1 cellular context compared by ENCODE assay signal in the genomic region with DNA sequence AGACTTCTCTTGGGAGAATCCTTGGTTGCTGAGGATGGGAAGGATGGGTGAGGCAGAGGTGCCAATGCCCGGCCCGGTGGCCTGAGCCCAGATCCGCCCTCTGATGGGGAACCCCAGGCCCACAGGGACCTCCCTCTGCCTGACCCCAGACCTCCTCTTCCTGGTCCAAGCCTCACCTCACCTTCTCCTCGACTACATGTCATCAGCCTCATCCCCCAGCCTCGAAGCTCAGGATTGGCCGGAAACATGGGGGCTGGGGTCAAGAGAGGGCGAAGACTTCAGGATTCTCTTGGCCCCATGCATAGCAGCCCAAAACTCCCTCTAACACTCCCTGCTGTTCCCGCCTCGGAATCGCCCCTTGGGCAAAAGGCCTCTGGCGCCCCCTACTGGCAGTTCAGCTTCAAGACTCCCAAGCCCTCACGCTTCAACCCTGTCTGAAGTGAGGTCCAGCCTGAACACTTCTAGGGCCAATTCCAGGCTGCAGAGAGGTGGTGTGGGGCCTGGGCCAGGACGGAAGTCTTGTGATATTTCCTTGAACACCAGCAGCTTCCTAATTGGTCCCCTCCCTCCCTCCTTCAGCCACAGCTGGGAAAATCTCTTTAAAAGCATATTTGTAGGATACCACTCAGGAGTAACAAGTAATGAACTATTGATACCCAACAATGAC.
TF ChIP-seq lines count a peak whose summit lies in the region.

No MANE protein-coding gene starts in this region.

TF ChIP-seq in K562, 482 proteins besides CTCF, POLR2A, EP300 and RAD21 (continued from another document):
- TF ChIP-seq MTA3 (IDR thresholded peaks at IDR 0.05; ENCODE audit: borderline replicate concordance): 0 out of 2 replicates have a peak, but pooled peaks have one; percentile 28
- no peak for TF ChIP-seq ZNF121 (CRISPR knock-in tag; conservative IDR thresholded peaks at IDR 0.05)
- peak; percentile 83 for TF ChIP-seq L3MBTL2 (IDR thresholded peaks at IDR 0.05)
- TF ChIP-seq DEAF1 (CRISPR knock-in tag; IDR thresholded peaks at IDR 0.05): peak; percentile 96
- TF ChIP-seq CXXC5 (CRISPR knock-in tag; IDR thresholded peaks at IDR 0.05): peak; percentile 37
- 0 out of 2 replicates have a peak, but pooled peaks have one; percentile 24 for TF ChIP-seq HCFC1 (IDR thresholded peaks at IDR 0.05; ENCODE audit: low read depth, low read length)
- TF ChIP-seq ESRRA (IDR thresholded peaks at IDR 0.05; ENCODE audit: borderline replicate concordance, low read depth): 0 out of 2 replicates have a peak, but pooled peaks have one; percentile 23
- TF ChIP-seq ZSCAN29 (IDR thresholded peaks at IDR 0.05): no peak
- peak; percentile 26; the same call in 1 of the 2 replicates for TF ChIP-seq MAFG (tag; conservative IDR thresholded peaks at IDR 0.05)
- 0 out of 2 replicates have a peak, but pooled peaks have one; percentile 20 for TF ChIP-seq SOX6 (IDR thresholded peaks at IDR 0.05)
- TF ChIP-seq GATAD2A (IDR thresholded peaks at IDR 0.05): no peak
- peak; percentile 56; the same call in 1 of the 2 replicates for TF ChIP-seq JUND (IDR thresholded peaks at IDR 0.05; ENCODE audit: borderline replicate concordance, low read depth, low read length)
- no peak; the same call in 2 of the 3 replicates for TF ChIP-seq JUND (tag; IDR thresholded peaks at IDR 0.05; ENCODE audit: borderline replicate concordance, low read depth, low read length)
- TF ChIP-seq RCOR1 (IDR thresholded peaks at IDR 0.05; ENCODE audit: borderline replicate concordance in 1 of 2, low read depth in 2 of 2, low read length in 2 of 2): peak in 1 of 2 experiments; percentile 55; a peak in 2 of 4 replicates
- TF ChIP-seq MAZ (CRISPR knock-in tag; conservative IDR thresholded peaks at IDR 0.05 in 1 of 2, IDR thresholded peaks at IDR 0.05 in 1 of 2): peak; percentile 43 to 54; a peak in 2 of 4 replicates
- TF ChIP-seq, protein P1, sequence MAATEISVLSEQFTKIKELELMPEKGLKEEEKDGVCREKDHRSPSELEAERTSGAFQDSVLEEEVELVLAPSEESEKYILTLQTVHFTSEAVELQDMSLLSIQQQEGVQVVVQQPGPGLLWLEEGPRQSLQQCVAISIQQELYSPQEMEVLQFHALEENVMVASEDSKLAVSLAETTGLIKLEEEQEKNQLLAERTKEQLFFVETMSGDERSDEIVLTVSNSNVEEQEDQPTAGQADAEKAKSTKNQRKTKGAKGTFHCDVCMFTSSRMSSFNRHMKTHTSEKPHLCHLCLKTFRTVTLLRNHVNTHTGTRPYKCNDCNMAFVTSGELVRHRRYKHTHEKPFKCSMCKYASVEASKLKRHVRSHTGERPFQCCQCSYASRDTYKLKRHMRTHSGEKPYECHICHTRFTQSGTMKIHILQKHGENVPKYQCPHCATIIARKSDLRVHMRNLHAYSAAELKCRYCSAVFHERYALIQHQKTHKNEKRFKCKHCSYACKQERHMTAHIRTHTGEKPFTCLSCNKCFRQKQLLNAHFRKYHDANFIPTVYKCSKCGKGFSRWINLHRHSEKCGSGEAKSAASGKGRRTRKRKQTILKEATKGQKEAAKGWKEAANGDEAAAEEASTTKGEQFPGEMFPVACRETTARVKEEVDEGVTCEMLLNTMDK (IDR thresholded peaks at IDR 0.05; ENCODE audit: borderline replicate concordance, insufficient read depth, low read depth, low read length, poor library complexity, severe bottlenecking): peak; percentile 5
- no peak for TF ChIP-seq ZNF134 (CRISPR knock-in tag; conservative IDR thresholded peaks at IDR 0.05)
- TF ChIP-seq ATF7 (IDR thresholded peaks at IDR 0.05): peak; percentile 28; the same call in 1 of the 2 replicates
- peak; percentile 62 for TF ChIP-seq BRD9 (IDR thresholded peaks at IDR 0.05; ENCODE audit: low read depth, partially characterized antibody)
- TF ChIP-seq TRIM24 (IDR thresholded peaks at IDR 0.05): 0 out of 4 replicates have a peak, but pooled peaks of 1 of the 2 experiments have one; percentile 10
- TF ChIP-seq, protein P2, sequence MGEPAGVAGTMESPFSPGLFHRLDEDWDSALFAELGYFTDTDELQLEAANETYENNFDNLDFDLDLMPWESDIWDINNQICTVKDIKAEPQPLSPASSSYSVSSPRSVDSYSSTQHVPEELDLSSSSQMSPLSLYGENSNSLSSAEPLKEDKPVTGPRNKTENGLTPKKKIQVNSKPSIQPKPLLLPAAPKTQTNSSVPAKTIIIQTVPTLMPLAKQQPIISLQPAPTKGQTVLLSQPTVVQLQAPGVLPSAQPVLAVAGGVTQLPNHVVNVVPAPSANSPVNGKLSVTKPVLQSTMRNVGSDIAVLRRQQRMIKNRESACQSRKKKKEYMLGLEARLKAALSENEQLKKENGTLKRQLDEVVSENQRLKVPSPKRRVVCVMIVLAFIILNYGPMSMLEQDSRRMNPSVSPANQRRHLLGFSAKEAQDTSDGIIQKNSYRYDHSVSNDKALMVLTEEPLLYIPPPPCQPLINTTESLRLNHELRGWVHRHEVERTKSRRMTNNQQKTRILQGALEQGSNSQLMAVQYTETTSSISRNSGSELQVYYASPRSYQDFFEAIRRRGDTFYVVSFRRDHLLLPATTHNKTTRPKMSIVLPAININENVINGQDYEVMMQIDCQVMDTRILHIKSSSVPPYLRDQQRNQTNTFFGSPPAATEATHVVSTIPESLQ (CRISPR knock-in tag; IDR thresholded peaks at IDR 0.05): no peak
